Comparison of ENCODE assay signal across 8 cellular contexts in genomic region chr15:68620721-68621528, GRCh38. TPM values are rescaled to one million over a fixed set of nuclear protein-coding genes. Genes with fewer than 3 reads are reported as not detected.
A peak's percentile ranks its signal among the peaks of the same experiment; 100 is the strongest.
DNase-seq lines count a peak whose midpoint lies in the region; ATAC-seq and TF ChIP-seq lines count a peak whose summit lies in the region.

No MANE protein-coding gene starts in this region.

- H4K5ac ChIP-seq in IMR-90 (ENCODE audit: low read depth, low read length) = peak overlapping the region; percentile 62

- TF ChIP-seq RAD21 in IMR-90 (IDR thresholded peaks at IDR 0.05; ENCODE audit: low read length) = no peak; the same call in none of the 2 replicates

- dilution Hi-C loops in IMR-90 (cut with HindIII; ENCODE audit: low sequenced_read_pairs, unreplicated experiment) = no loop called here

- peaks cover 19 to 78% of the 10 kb centered on the region in 2 experiments for H3K79me1 ChIP-seq in IMR-90 (ENCODE audit: low read depth in 1 of 2, low read length in 2 of 2)

- peak overlapping the region; percentile 96 for H4K91ac ChIP-seq in IMR-90 (ENCODE audit: insufficient read depth, low read depth, low read length)

- BruUV-seq in IMR-90 (replicated peaks; lab: Mats Ljungman, UMichigan) = no TSS peak

- H3K27ac Mint-ChIP-seq in CD4-positive, alpha-beta T cell = no peak overlapping the region

- peaks cover 34% of the 10 kb centered on the region for H3K4me1 ChIP-seq in IMR-90 (ENCODE audit: control insufficient read depth, insufficient read depth, low read length)
- peaks cover 0 to 50% of the 10 kb centered on the region in 2 donors for H3K4me1 ChIP-seq in right atrium auricular region
- H3K4me1 ChIP-seq in stomach smooth muscle (ENCODE audit: control insufficient read depth, insufficient read depth, low read length) = peaks cover 21% of the 10 kb centered on the region

- no peaks in the 10 kb centered on the region for H3K36me3 Mint-ChIP-seq in activated T-cell treated with anti-CD3 and anti-CD28 coated beads, Interleukin-2, amount 50 U/mL, for 4 hours (ENCODE audit: insufficient read depth)
- no peaks in the 10 kb centered on the region for H3K36me3 Mint-ChIP-seq in CD4-positive, alpha-beta T cell (ENCODE audit: low read depth)

- peak overlapping the region; percentile 91 for H2BK5ac ChIP-seq in IMR-90 (ENCODE audit: low read depth, low read length, poor library complexity, severe bottlenecking)

- H3K56ac ChIP-seq in IMR-90 (ENCODE audit: extremely low read depth, insufficient read depth, low read length) = peak overlapping the region; percentile 53; the same call in 1 of the 2 replicates

- peak overlapping the region; percentile 93 for H2BK15ac ChIP-seq in IMR-90 (ENCODE audit: low read depth, low read length)

- H3K9ac ChIP-seq in IMR-90 (ENCODE audit: low read depth, low read length) (peak overlapping the region; percentile 6), stomach smooth muscle (ENCODE audit: low read length in 2 of 2) (no peak overlapping the region)

- peak overlapping the region; percentile 98 for H3K14ac ChIP-seq in IMR-90 (replicated peaks; ENCODE audit: low read depth, low read length)

- H3K23ac ChIP-seq in IMR-90 (ENCODE audit: low read depth, low read length) = peak overlapping the region; percentile 96

- 16% methylated on average over 8 of the region's 19 CpGs; no CpG with 5 or more reads in 1 of the 2 experiments for WGBS in IMR-90 (ENCODE audit: extremely low coverage in 2 of 2, insufficient read length in 1 of 2), 2 experiments

- intact Hi-C loops in IMR-90 (cut with micrococcal nuclease) = loop anchor here (2.0 kb wide), 1 partner anchor 14 kb away; no protein-coding TSS in a partner anchor
- intact Hi-C loops in CD4-positive, alpha-beta T cell (cut with DNase I, micrococcal nuclease) = no loop called here

- H3K4me3 Mint-ChIP-seq in activated T-cell treated with anti-CD3 and anti-CD28 coated beads, Interleukin-2, amount 50 U/mL, for 4 hours = no peak overlapping the region
- no peak overlapping the region for H3K4me3 Mint-ChIP-seq in CD4-positive, alpha-beta T cell

- peak; percentile 70 for TF ChIP-seq POLR2A in IMR-90 (IDR thresholded peaks at IDR 0.05; ENCODE audit: low read depth, low read length)

- H4K8ac ChIP-seq in IMR-90 (ENCODE audit: low read depth in 2 of 2, low read length in 2 of 2) = peak overlapping the region; percentile 26 to 89

- H3K9me3 ChIP-seq in IMR-90 (ENCODE audit: control insufficient read depth, insufficient read depth, low read length) (no peaks in the 10 kb centered on the region), WERI-Rb-1 (ENCODE audit: severe bottlenecking) (no peaks in the 10 kb centered on the region), right atrium auricular region (no peaks in the 10 kb centered on the region), stomach smooth muscle (ENCODE audit: control insufficient read depth in 2 of 2, low read length in 2 of 2) (no peaks in the 10 kb centered on the region)
- no peaks in the 10 kb centered on the region for H3K9me3 ChIP-seq in CD4-positive, alpha-beta T cell (ENCODE audit: control insufficient read depth, low read length)

- H2AK5ac ChIP-seq in IMR-90 (ENCODE audit: low read depth, low read length) = peak overlapping the region; percentile 95

- H3K4me2 ChIP-seq in IMR-90 (ENCODE audit: low read depth, low read length) = peak overlapping the region; percentile 59

- H3K36me3 ChIP-seq in IMR-90 (ENCODE audit: control insufficient read depth, insufficient read depth, low read length) (no peaks in the 10 kb centered on the region), WERI-Rb-1 (peaks cover 3% of the 10 kb centered on the region; the same call in 1 of the 2 replicates), right atrium auricular region (no peaks in the 10 kb centered on the region), stomach smooth muscle (ENCODE audit: control insufficient read depth in 2 of 2, insufficient read depth in 2 of 2, low read length in 2 of 2) (no peaks in the 10 kb centered on the region)

- H3K18ac ChIP-seq in IMR-90 (ENCODE audit: low read depth, low read length) = peak overlapping the region; percentile 58

- no peaks in the 10 kb centered on the region for H3K9me3 Mint-ChIP-seq in activated T-cell treated with anti-CD3 and anti-CD28 coated beads, Interleukin-2, amount 50 U/mL, for 4 hours
- H3K9me3 Mint-ChIP-seq in CD4-positive, alpha-beta T cell = no peaks in the 10 kb centered on the region

- H2AFZ ChIP-seq in IMR-90 (replicated peaks; ENCODE audit: low read length, poor library complexity) = peak overlapping the region; percentile 87

- H3K4me3 ChIP-seq in IMR-90 (ENCODE audit: insufficient read depth, low read depth, low read length) (no peak overlapping the region), WERI-Rb-1 (ENCODE audit: low read depth, low read length) (no peak overlapping the region), right atrium auricular region (no peak overlapping the region), stomach smooth muscle (ENCODE audit: low read length in 2 of 2) (peak overlapping the region in 1 of 2 donors; percentile 49)

- POLR2A ChIA-PET in IMR-90 (lab: Charles Lee; ENCODE audit: unreplicated experiment) = interaction anchor here (0.6 kb wide), 1 partner anchor 333 kb away, joined by 3 read pairs; no protein-coding TSS in a partner anchor
- POLR2A ChIA-PET in CD4-positive, alpha-beta T cell (lab: Charles Lee) = no interaction called here

- DNase-seq in IMR-90 (peak; percentile 98), WERI-Rb-1 (peak; percentile 81), right atrium auricular region (ENCODE audit: low spot score) (peak; percentile 96), NAMALWA (ENCODE audit: low spot score) (no peak)
- DNase-seq in activated T-cell treated with anti-CD3 and anti-CD28 coated beads, Interleukin-2, amount 50 U/mL, for 4 hours = no peak
- no peak for DNase-seq in CD4-positive, alpha-beta T cell

- H3K27me3 ChIP-seq in IMR-90 (ENCODE audit: control insufficient read depth, insufficient read depth, low read length) = no peaks in the 10 kb centered on the region
- H3K27me3 ChIP-seq in WERI-Rb-1 (ENCODE audit: insufficient read depth, low read depth, severe bottlenecking) = no peaks in the 10 kb centered on the region
- H3K27me3 ChIP-seq in right atrium auricular region = no peaks in the 10 kb centered on the region
- no peaks in the 10 kb centered on the region for H3K27me3 ChIP-seq in stomach smooth muscle (ENCODE audit: control insufficient read depth in 1 of 2, insufficient read depth in 2 of 2, low read length in 2 of 2)
- no peaks in the 10 kb centered on the region for H3K27me3 ChIP-seq in CD4-positive, alpha-beta T cell (ENCODE audit: control insufficient read depth, insufficient read depth, low read length)

- peak; percentile 89 for ATAC-seq in IMR-90 (ENCODE audit: low read depth)
- ATAC-seq in activated T-cell treated with anti-CD3 and anti-CD28 coated beads, Interleukin-2, amount 50 U/mL, for 4 hours = no peak
- ATAC-seq in GM18502 (IDR thresholded peaks at IDR 0.05; ENCODE audit: poor library complexity, unreplicated experiment) = no peak
- ATAC-seq in CD4-positive, alpha-beta T cell (ENCODE audit: poor library complexity) = no peak

- H4K20me1 ChIP-seq in IMR-90 (ENCODE audit: insufficient read depth, low read length) = peaks cover 3% of the 10 kb centered on the region; the same call in 1 of the 2 replicates

- peak overlapping the region; percentile 98 for H3K4ac ChIP-seq in IMR-90 (ENCODE audit: low read depth, low read length)

- H3K4me1 Mint-ChIP-seq in activated T-cell treated with anti-CD3 and anti-CD28 coated beads, Interleukin-2, amount 50 U/mL, for 4 hours (ENCODE audit: low read depth) = no peaks in the 10 kb centered on the region
- H3K4me1 Mint-ChIP-seq in CD4-positive, alpha-beta T cell (ENCODE audit: low read depth) = no peaks in the 10 kb centered on the region

- TF ChIP-seq CTCF in IMR-90 (conservative IDR thresholded peaks at IDR 0.05; ENCODE audit: low read depth, low read length) (no peak), WERI-Rb-1 (IDR thresholded peaks at IDR 0.05; ENCODE audit: low read depth, low read length) (no peak), right atrium auricular region (IDR thresholded peaks at IDR 0.05) (no peak)
- TF ChIP-seq CTCF in CD4-positive, alpha-beta T cell (IDR thresholded peaks at IDR 0.05) = no peak

- H2BK120ac ChIP-seq in IMR-90 (ENCODE audit: low read depth, low read length) = peak overlapping the region; percentile 97

- H3K9me1 ChIP-seq in IMR-90 (ENCODE audit: insufficient read depth, low read length) = peaks cover 38% of the 10 kb centered on the region

- H2BK20ac ChIP-seq in IMR-90 (ENCODE audit: low read depth, low read length) = peak overlapping the region; percentile 95

- peak overlapping the region; percentile 83 for H3K27ac ChIP-seq in IMR-90 (ENCODE audit: insufficient read depth, low read length)
- H3K27ac ChIP-seq in WERI-Rb-1 = peak overlapping the region; percentile 93
- H3K27ac ChIP-seq in right atrium auricular region = peak overlapping the region; percentile 62 to 75
- H3K27ac ChIP-seq in stomach smooth muscle (ENCODE audit: low read length) = peak overlapping the region; percentile 24
- H3K27ac ChIP-seq in CD4-positive, alpha-beta T cell (ENCODE audit: low read depth, low read length) = no peak overlapping the region

- H2AK9ac ChIP-seq in IMR-90 (replicated peaks; ENCODE audit: low read depth, low read length, poor library complexity) = peak overlapping the region; percentile 94

- peaks cover 15% of the 10 kb centered on the region for H3K27me3 Mint-ChIP-seq in activated T-cell treated with anti-CD3 and anti-CD28 coated beads, Interleukin-2, amount 50 U/mL, for 4 hours (ENCODE audit: low read depth)
- peaks cover 3% of the 10 kb centered on the region for H3K27me3 Mint-ChIP-seq in CD4-positive, alpha-beta T cell

- in situ Hi-C loops in IMR-90 (cut with MboI; ENCODE audit: low sequenced_read_pairs) = no loop called here

- CTCF ChIA-PET in IMR-90 (lab: Yijun Ruan, JAX) = no interaction called here
- CTCF ChIA-PET in CD4-positive, alpha-beta T cell (lab: Charles Lee) = no interaction called here

TF ChIP-seq in IMR-90, 13 proteins besides CTCF, POLR2A, EP300 and RAD21 (continues in another document):
- TF ChIP-seq USF2 (IDR thresholded peaks at IDR 0.05; ENCODE audit: low read depth, low read length) = 0 out of 2 replicates have a peak, but pooled peaks have one; percentile 13
- TF ChIP-seq MAZ (IDR thresholded peaks at IDR 0.05; ENCODE audit: borderline replicate concordance, low read depth, low read length) = peak; percentile 50; the same call in 1 of the 2 replicates

RNA-seq across cellular contexts. Expression of gene CORO2B, which starts 42.1 kb away (rescaled TPM):
- 9.3 and 9.7 TPM in 2 replicates for total RNA-seq in IMR-90 (2012; rRNA removed)
- polyA plus RNA-seq in IMR-90 (2012; rRNA removed) = 39.3 and 43.2 TPM in 2 replicates
- 29.1 and 32.4 TPM in 2 replicates for polyA plus RNA-seq in IMR-90 (2012; cell fraction: cytosol; rRNA removed)
- 24.4 and 27.5 TPM in 2 replicates for polyA plus RNA-seq in IMR-90 (2012; cell fraction: nucleus; rRNA removed; ENCODE audit: low replicate concordance)
- 1 to 10 TPM; 6.0 to 9.7 TPM for total RNA-seq in right atrium auricular region
- under 1 TPM; 0.08 TPM for total RNA-seq in activated T-cell treated with anti-CD3 and anti-CD28 coated beads, Interleukin-2, amount 50 U/mL, for 4 hours
- not detected for total RNA-seq in CD4-positive, alpha-beta T cell

Comparison
In these comparisons a context has a peak if more than half of its experiments do, and no peak if none do; other contexts are left out.
1. DNase-seq: peak in IMR-90 (single experiment), WERI-Rb-1 (single experiment) and right atrium auricular region (single experiment); none in activated T-cell treated with anti-CD3 and anti-CD28 coated beads, Interleukin-2, amount 50 U/mL, for 4 hours (single experiment), NAMALWA (single experiment) and CD4-positive, alpha-beta T cell (0 of 10).